ENCODE assay signal across 8 cellular contexts in genomic region chrX:11381464-11381863, GRCh38.
DNase-seq lines count a peak whose midpoint lies in the region; ATAC-seq and TF ChIP-seq lines count a peak whose summit lies in the region.

No MANE protein-coding gene starts in this region.

- intact Hi-C loops in breast epithelium (cut with DNase I; ENCODE audit: low total_unique reads) (no loop called here), upper lobe of right lung (cut with DNase I) (no loop called here)

- H3K4me3 ChIP-seq in breast epithelium: no peak overlapping the region
- no peak overlapping the region for H3K4me3 ChIP-seq in upper lobe of right lung

- TF ChIP-seq POLR2A in GM18505 (IDR thresholded peaks at IDR 0.05; ENCODE audit: borderline replicate concordance, extremely low read depth, insufficient read depth, insufficient read length): no peak
- TF ChIP-seq POLR2A in breast epithelium (IDR thresholded peaks at IDR 0.05): no peak

- no peak overlapping the region; the same call in 1 of the 2 replicates for H3K27ac ChIP-seq in C4-2B
- H3K27ac ChIP-seq in breast epithelium: no peak overlapping the region
- no peak overlapping the region for H3K27ac ChIP-seq in upper lobe of right lung

- no peaks in the 10 kb centered on the region for H3K9me3 ChIP-seq in breast epithelium
- H3K9me3 ChIP-seq in upper lobe of right lung: no peaks in the 10 kb centered on the region

- ATAC-seq in GM18505 (IDR thresholded peaks at IDR 0.05; ENCODE audit: unreplicated experiment): peak; percentile 85
- peak; percentile 87 for ATAC-seq in HG02870 (IDR thresholded peaks at IDR 0.05; ENCODE audit: unreplicated experiment)
- peak; percentile 83 for ATAC-seq in upper lobe of right lung

- DNase-seq in NCI-H2227 (lab: John Stamatoyannopoulos, UW; ENCODE audit: unreplicated experiment): peak; percentile 38
- DNase-seq in breast epithelium (ENCODE audit: low spot score in 2 of 2): no peak
- DNase-seq in left kidney (ENCODE audit: low read depth, low spot score): peak; percentile 73
- DNase-seq in upper lobe of right lung: no peak
- DNase-seq in activated gamma-delta T cell treated with Interleukin-2 at 50 U/mL for 16 hours: no peak

- H3K36me3 ChIP-seq in breast epithelium: no peaks in the 10 kb centered on the region
- H3K36me3 ChIP-seq in upper lobe of right lung: no peaks in the 10 kb centered on the region

- H3K27me3 ChIP-seq in breast epithelium: peaks cover 0 to 26% of the 10 kb centered on the region in 2 donors
- no peaks in the 10 kb centered on the region for H3K27me3 ChIP-seq in upper lobe of right lung

- H3K4me1 ChIP-seq in breast epithelium (no peaks in the 10 kb centered on the region), upper lobe of right lung (no peaks in the 10 kb centered on the region)

- TF ChIP-seq CTCF in C4-2B (conservative IDR thresholded peaks at IDR 0.05) (peak; percentile 47), breast epithelium (IDR thresholded peaks at IDR 0.05) (peak; percentile 36 to 52 (median 43)), upper lobe of right lung (IDR thresholded peaks at IDR 0.05) (peak; percentile 58)

Comparison
In these comparisons a context has a peak if more than half of its experiments do, and no peak if none do; other contexts are left out.
1. DNase-seq: peak in NCI-H2227 (single experiment) and left kidney (single experiment); none in breast epithelium (0 of 2), upper lobe of right lung (single experiment) and activated gamma-delta T cell treated with Interleukin-2 at 50 U/mL for 16 hours (single experiment).
2. Peak in every context shown above with its lines, with median percentiles within 50 percentile points of each other: CTCF ChIP-seq and ATAC-seq.